Comparison of ENCODE assay signal across 1 cellular context in genomic region chr1:161177936-161178244, GRCh38.
TF ChIP-seq lines count a peak whose summit lies in the region.

No MANE protein-coding gene starts in this region.

TF ChIP-seq in endothelial cell of umbilical vein, 7 proteins besides CTCF, POLR2A, EP300 and RAD21:
- TF ChIP-seq GATA2 (IDR thresholded peaks at IDR 0.05; ENCODE audit: insufficient read depth, insufficient read length, low read depth, low read length) (no peak), FOS (IDR thresholded peaks at IDR 0.05; ENCODE audit: borderline replicate concordance, insufficient read depth, low read length) (no peak), EZH2 (IDR thresholded peaks at IDR 0.05; ENCODE audit: borderline replicate concordance, low read depth, low read length, severe bottlenecking) (no peak), JUN (IDR thresholded peaks at IDR 0.05; ENCODE audit: borderline replicate concordance, insufficient read depth, insufficient read length, low read depth) (no peak), MYC (IDR thresholded peaks at IDR 0.05; ENCODE audit: low read depth, low read length) (no peak), POLR2AphosphoS5 (IDR thresholded peaks at IDR 0.05; ENCODE audit: insufficient read depth, low read depth, low read length) (no peak)
- TF ChIP-seq, protein P1, sequence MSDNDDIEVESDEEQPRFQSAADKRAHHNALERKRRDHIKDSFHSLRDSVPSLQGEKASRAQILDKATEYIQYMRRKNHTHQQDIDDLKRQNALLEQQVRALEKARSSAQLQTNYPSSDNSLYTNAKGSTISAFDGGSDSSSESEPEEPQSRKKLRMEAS (IDR thresholded peaks at IDR 0.05; ENCODE audit: insufficient read depth, insufficient read length): no peak
TF ChIP-seq in endothelial cell of umbilical vein: peak in this region for 0.
